30 cellular contexts compared by ENCODE assay signal in genomic region chr2:11337909-11338308, GRCh38.
"Had no signal": no experiment of that assay in that cellular context is flagged by ENCODE, and none has a peak within 500 bp of the region (broad histone marks: within the 10 kb centered on the region; RNA-seq: fewer than 3 reads in every experiment).

No MANE protein-coding gene starts in this region.

- FAIRE-seq: colon had no signal

- DNase-seq: activated CD4-positive, alpha-beta T cell treated with anti-CD3 and anti-CD28 coated beads for 1 hour; activated CD4-positive, alpha-beta T cell treated with anti-CD3 and anti-CD28 coated beads for 4 hours; activated CD4-positive, alpha-beta T cell treated with anti-CD3 and anti-CD28 coated beads, Interleukin-2, amount 50 U/mL, for 1 hour; activated CD4-positive, alpha-beta T cell treated with anti-CD3 and anti-CD28 coated beads, Interleukin-2, amount 50 U/mL, for 48 hours; activated CD8-positive, alpha-beta memory T cell treated with anti-CD3 and anti-CD28 coated beads for 24 hours; activated CD8-positive, alpha-beta T cell treated with anti-CD3 and anti-CD28 coated beads for 36 hours; activated effector memory CD4-positive, alpha-beta T cell treated with Interleukin-2 at 50 U/mL for 16 hours; activated gamma-delta T cell treated with Interleukin-2 at 50 U/mL for 16 hours; activated naive CD4-positive, alpha-beta T cell treated with Interleukin-2 at 50 U/mL for 16 hours; activated naive CD8-positive, alpha-beta T cell treated with anti-CD3 and anti-CD28 coated beads for 36 hours; activated naive CD8-positive, alpha-beta T cell treated with anti-CD3 and anti-CD28 coated beads, Interleukin-2, amount 50 U/mL, for 24 hours; activated T-cell treated with anti-CD3 and anti-CD28 coated beads, Interleukin-2, amount 50 U/mL, for 4 hours; adrenal gland; amygdala; aorta; body of pancreas; caudate nucleus; cortex of kidney; dermis blood vessel endothelial cell; effector CD4-positive, alpha-beta T cell; effector memory CD8-positive, alpha-beta T cell; erythroblast; esophagus squamous epithelium; foreskin melanocyte; heart right ventricle; T-helper 2 cell had no signal

- ATAC-seq: activated CD8-positive, alpha-beta T cell treated with anti-CD3 and anti-CD28 coated beads for 36 hours; activated naive CD8-positive, alpha-beta T cell treated with anti-CD3 and anti-CD28 coated beads, Interleukin-2, amount 50 U/mL, for 24 hours; activated T-cell treated with anti-CD3 and anti-CD28 coated beads, Interleukin-2, amount 50 U/mL, for 4 hours; activated T-helper 17 cell treated with anti-CD3 and anti-CD28 coated beads, Interleukin-2, amount 50 U/mL, for 72 hours; body of pancreas; effector memory CD8-positive, alpha-beta T cell; gastroesophageal sphincter; heart right ventricle had no signal

- H3K27me3 ChIP-seq: adrenal gland, body of pancreas, esophagus squamous epithelium, gastroesophageal sphincter, heart right ventricle had no signal

- H3K27ac ChIP-seq: adrenal gland, body of pancreas, esophagus squamous epithelium, heart right ventricle had no signal

- H3K27me3 Mint-ChIP-seq: activated CD8-positive, alpha-beta T cell treated with anti-CD3 and anti-CD28 coated beads for 36 hours; activated naive CD4-positive, alpha-beta T cell treated with anti-CD3 and anti-CD28 coated beads, Interleukin-2, amount 50 U/mL, for 24 hours; activated naive CD8-positive, alpha-beta T cell treated with anti-CD3 and anti-CD28 coated beads for 36 hours; activated naive CD8-positive, alpha-beta T cell treated with anti-CD3 and anti-CD28 coated beads, Interleukin-2, amount 50 U/mL, for 24 hours; activated T-helper 17 cell treated with anti-CD3 and anti-CD28 coated beads, Interleukin-2, amount 50 U/mL, for 72 hours; effector memory CD8-positive, alpha-beta T cell had no signal

- H3K4me3 ChIP-seq: adrenal gland, body of pancreas, esophagus squamous epithelium, gastroesophageal sphincter, heart right ventricle had no signal

- H3K4me3 Mint-ChIP-seq: activated CD8-positive, alpha-beta T cell treated with anti-CD3 and anti-CD28 coated beads for 36 hours; activated naive CD4-positive, alpha-beta T cell treated with anti-CD3 and anti-CD28 coated beads, Interleukin-2, amount 50 U/mL, for 24 hours; activated naive CD8-positive, alpha-beta T cell treated with anti-CD3 and anti-CD28 coated beads for 36 hours; activated naive CD8-positive, alpha-beta T cell treated with anti-CD3 and anti-CD28 coated beads, Interleukin-2, amount 50 U/mL, for 24 hours; activated T-cell treated with anti-CD3 and anti-CD28 coated beads, Interleukin-2, amount 50 U/mL, for 4 hours; activated T-helper 17 cell treated with anti-CD3 and anti-CD28 coated beads, Interleukin-2, amount 50 U/mL, for 72 hours; effector memory CD8-positive, alpha-beta T cell had no signal

- H3K9me3 ChIP-seq: adrenal gland, body of pancreas, esophagus squamous epithelium, gastroesophageal sphincter had no signal

- H3K36me3 ChIP-seq: adrenal gland, esophagus squamous epithelium, gastroesophageal sphincter, heart right ventricle had no signal

- H3K9me3 Mint-ChIP-seq: activated T-helper 17 cell treated with anti-CD3 and anti-CD28 coated beads, Interleukin-2, amount 50 U/mL, for 72 hours; effector memory CD8-positive, alpha-beta T cell had no signal

- H3K27ac Mint-ChIP-seq: activated CD8-positive, alpha-beta T cell treated with anti-CD3 and anti-CD28 coated beads for 36 hours; activated naive CD4-positive, alpha-beta T cell treated with anti-CD3 and anti-CD28 coated beads, Interleukin-2, amount 50 U/mL, for 24 hours; activated naive CD8-positive, alpha-beta T cell treated with anti-CD3 and anti-CD28 coated beads for 36 hours; activated naive CD8-positive, alpha-beta T cell treated with anti-CD3 and anti-CD28 coated beads, Interleukin-2, amount 50 U/mL, for 24 hours; activated T-helper 17 cell treated with anti-CD3 and anti-CD28 coated beads, Interleukin-2, amount 50 U/mL, for 72 hours; effector memory CD8-positive, alpha-beta T cell had no signal
